Comparison of ENCODE assay signal across 8 cellular contexts in the genomic region with DNA sequence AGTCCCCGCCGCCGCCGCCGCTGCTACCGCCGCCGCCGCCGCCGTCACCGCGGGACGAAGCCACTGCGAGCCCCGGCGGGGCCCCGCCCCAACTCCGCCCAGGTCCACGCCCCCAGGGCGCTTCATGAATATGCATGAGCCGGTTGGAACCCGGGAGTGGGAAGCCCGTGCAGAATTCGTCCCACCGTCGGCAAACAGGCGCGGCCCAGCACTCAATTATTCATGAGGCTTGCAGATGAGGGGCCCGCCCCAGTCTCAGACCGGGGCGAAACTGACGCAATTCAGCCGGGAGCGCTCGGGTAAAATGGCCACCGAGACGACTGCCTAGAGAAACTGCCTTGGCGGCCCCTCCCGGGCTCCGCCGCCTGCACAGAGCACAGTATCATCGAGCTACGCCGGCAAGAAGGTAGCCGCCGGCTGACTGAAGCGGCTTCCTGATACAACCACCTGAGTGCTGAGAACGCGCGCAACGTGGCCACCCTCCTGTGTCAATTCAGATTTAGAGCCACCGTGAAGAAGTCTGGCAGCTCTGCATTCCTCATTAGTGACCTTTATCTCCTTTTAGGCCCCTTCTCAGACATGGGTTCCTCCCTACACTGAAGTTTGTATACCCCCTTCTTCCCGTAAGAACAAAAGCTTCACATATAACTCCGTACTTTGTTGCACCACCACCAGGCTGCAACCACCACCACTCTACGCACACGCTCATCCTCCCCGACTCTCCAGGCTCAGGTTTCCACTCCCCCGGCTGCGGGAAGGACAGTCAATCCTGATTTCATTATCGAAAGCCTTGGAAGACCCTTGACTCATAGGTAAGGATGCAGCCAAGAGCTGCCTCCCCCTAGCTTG. TPM values are rescaled to one million over a fixed set of nuclear protein-coding genes. Genes with fewer than 3 reads are reported as not detected.
DNase-seq lines count a peak whose midpoint lies in the region; ATAC-seq and TF ChIP-seq lines count a peak whose summit lies in the region.

A gene with protein sequence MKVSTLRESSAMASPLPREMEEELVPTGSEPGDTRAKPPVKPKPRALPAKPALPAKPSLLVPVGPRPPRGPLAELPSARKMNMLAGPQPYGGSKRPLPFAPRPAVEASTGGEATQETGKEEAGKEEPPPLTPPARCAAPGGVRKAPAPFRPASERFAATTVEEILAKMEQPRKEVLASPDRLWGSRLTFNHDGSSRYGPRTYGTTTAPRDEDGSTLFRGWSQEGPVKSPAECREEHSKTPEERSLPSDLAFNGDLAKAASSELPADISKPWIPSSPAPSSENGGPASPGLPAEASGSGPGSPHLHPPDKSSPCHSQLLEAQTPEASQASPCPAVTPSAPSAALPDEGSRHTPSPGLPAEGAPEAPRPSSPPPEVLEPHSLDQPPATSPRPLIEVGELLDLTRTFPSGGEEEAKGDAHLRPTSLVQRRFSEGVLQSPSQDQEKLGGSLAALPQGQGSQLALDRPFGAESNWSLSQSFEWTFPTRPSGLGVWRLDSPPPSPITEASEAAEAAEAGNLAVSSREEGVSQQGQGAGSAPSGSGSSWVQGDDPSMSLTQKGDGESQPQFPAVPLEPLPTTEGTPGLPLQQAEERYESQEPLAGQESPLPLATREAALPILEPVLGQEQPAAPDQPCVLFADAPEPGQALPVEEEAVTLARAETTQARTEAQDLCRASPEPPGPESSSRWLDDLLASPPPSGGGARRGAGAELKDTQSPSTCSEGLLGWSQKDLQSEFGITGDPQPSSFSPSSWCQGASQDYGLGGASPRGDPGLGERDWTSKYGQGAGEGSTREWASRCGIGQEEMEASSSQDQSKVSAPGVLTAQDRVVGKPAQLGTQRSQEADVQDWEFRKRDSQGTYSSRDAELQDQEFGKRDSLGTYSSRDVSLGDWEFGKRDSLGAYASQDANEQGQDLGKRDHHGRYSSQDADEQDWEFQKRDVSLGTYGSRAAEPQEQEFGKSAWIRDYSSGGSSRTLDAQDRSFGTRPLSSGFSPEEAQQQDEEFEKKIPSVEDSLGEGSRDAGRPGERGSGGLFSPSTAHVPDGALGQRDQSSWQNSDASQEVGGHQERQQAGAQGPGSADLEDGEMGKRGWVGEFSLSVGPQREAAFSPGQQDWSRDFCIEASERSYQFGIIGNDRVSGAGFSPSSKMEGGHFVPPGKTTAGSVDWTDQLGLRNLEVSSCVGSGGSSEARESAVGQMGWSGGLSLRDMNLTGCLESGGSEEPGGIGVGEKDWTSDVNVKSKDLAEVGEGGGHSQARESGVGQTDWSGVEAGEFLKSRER (N-terminal part only) (minus strand): TSS at position 67 of the 849 bp plus-strand sequence. CDS start 3,067 bp downstream, outside the sequence.

- intact Hi-C loops in activated T-helper 1 cell treated with anti-CD3 and anti-CD28 coated beads, Interleukin-12 subunit alpha, Interleukin-12 subunit beta, Interleukin-2, Interleukin-4 antibody, amounts not matched to agents 30 ng/mL and 10 ng/mL and 1 ng/mL, durations not matched to agents 14 hours and 24 hours and 36 hours (cut with micrococcal nuclease) = loop anchor here (1.0 to 5.0 kb wide), 6 partner anchors 10 to 1254 kb away; partner anchors contain the start of genes CLP1, SSRP1 and ZFP91
- intact Hi-C loops in esophagus squamous epithelium (cut with DNase I) = no loop called here

- peak within 1 kb of the TSS; percentile 85 for H2AFZ ChIP-seq in DND-41 (ENCODE audit: low read depth, low read length)

- H3K9me3 Mint-ChIP-seq in activated T-helper 1 cell treated with anti-CD3 and anti-CD28 coated beads, Interleukin-12 subunit alpha, Interleukin-12 subunit beta, Interleukin-2, Interleukin-4 antibody, amounts not matched to agents 30 ng/mL and 10 ng/mL and 1 ng/mL, durations not matched to agents 14 hours and 24 hours and 36 hours = no peaks in the 10 kb centered on the region

- no peaks in the 10 kb centered on the region for H3K27me3 Mint-ChIP-seq in activated T-helper 1 cell treated with anti-CD3 and anti-CD28 coated beads, Interleukin-12 subunit alpha, Interleukin-12 subunit beta, Interleukin-2, Interleukin-4 antibody, amounts not matched to agents 30 ng/mL and 10 ng/mL and 1 ng/mL, durations not matched to agents 14 hours and 24 hours and 36 hours (ENCODE audit: insufficient read depth)

- WGBS in esophagus squamous epithelium, 2 donors = 1% methylated on average over 17 to 37 of the region's 61 CpGs

- H3K9me3 ChIP-seq in DND-41 (ENCODE audit: insufficient read depth, low read length, severe bottlenecking) (no peaks in the 10 kb centered on the region), KOPT-K1 (ENCODE audit: insufficient read depth, low read length, poor library complexity, severe bottlenecking) (no peaks in the 10 kb centered on the region), esophagus squamous epithelium (no peaks in the 10 kb centered on the region)

- H3K4me2 ChIP-seq in DND-41 (ENCODE audit: insufficient read depth, low read length) = peak within 1 kb of the TSS; percentile 70

- H3K4me1 ChIP-seq in DND-41 (ENCODE audit: insufficient read depth, low read length) (peaks cover 58% of the 10 kb centered on the region), esophagus squamous epithelium (peaks cover 36 to 57% (median 39%) of the 10 kb centered on the region in 3 donors)

- ATAC-seq in DND-41 (ENCODE audit: insufficient read depth, low read depth) = peak; percentile 89
- ATAC-seq in GM21786 (IDR thresholded peaks at IDR 0.05; ENCODE audit: unreplicated experiment) = peak; percentile 87

- DNase-seq in DND-41 (peak; percentile 94), RPMI7951 (ENCODE audit: low read depth) (peak; percentile 95), esophagus squamous epithelium (lab: John Stamatoyannopoulos, UW) (peak; percentile 83), myocyte (ENCODE audit: low read depth) (peak; percentile 98)
- DNase-seq in activated T-helper 1 cell treated with anti-CD3 and anti-CD28 coated beads, Interleukin-12 subunit alpha, Interleukin-12 subunit beta, Interleukin-2, Interleukin-4 antibody, amounts not matched to agents 30 ng/mL and 10 ng/mL and 1 ng/mL, durations not matched to agents 14 hours and 24 hours and 36 hours (ENCODE audit: low spot score) = peak; percentile 86
- peak; percentile 88 to 89 for DNase-seq in stimulated activated CD8-positive, alpha-beta memory T cell treated with anti-CD3 and anti-CD28 coated beads, Interleukin-7, amount 100 ng/mL, for 4 hours (ENCODE audit: low read depth in 2 of 2)

- peaks cover 17% of the 10 kb centered on the region for H4K20me1 ChIP-seq in DND-41 (ENCODE audit: insufficient read depth, low read length)

- peaks cover 17% of the 10 kb centered on the region for H3K79me2 ChIP-seq in DND-41 (ENCODE audit: insufficient read depth, low read length)

- peak in 3 of 4 donors; percentile 48 to 85 (median 79) for TF ChIP-seq POLR2A in esophagus squamous epithelium (IDR thresholded peaks at IDR 0.05)

- peak within 1 kb of the TSS; percentile 61 for H3K9ac ChIP-seq in DND-41 (ENCODE audit: low read depth, low read length)

- peaks cover 45% of the 10 kb centered on the region for H3K36me3 Mint-ChIP-seq in activated T-helper 1 cell treated with anti-CD3 and anti-CD28 coated beads, Interleukin-12 subunit alpha, Interleukin-12 subunit beta, Interleukin-2, Interleukin-4 antibody, amounts not matched to agents 30 ng/mL and 10 ng/mL and 1 ng/mL, durations not matched to agents 14 hours and 24 hours and 36 hours (ENCODE audit: low read depth)

- peak within 1 kb of the TSS; percentile 91 for H3K27ac Mint-ChIP-seq in activated T-helper 1 cell treated with anti-CD3 and anti-CD28 coated beads, Interleukin-12 subunit alpha, Interleukin-12 subunit beta, Interleukin-2, Interleukin-4 antibody, amounts not matched to agents 30 ng/mL and 10 ng/mL and 1 ng/mL, durations not matched to agents 14 hours and 24 hours and 36 hours

- H3K36me3 ChIP-seq in DND-41 (ENCODE audit: insufficient read depth, low read length) (peaks cover 50% of the 10 kb centered on the region), KOPT-K1 (ENCODE audit: insufficient read depth, low read length) (peaks cover 47% of the 10 kb centered on the region), esophagus squamous epithelium (peaks cover 11 to 50% (median 25%) of the 10 kb centered on the region in 3 donors)

- TF ChIP-seq CTCF in DND-41 (IDR thresholded peaks at IDR 0.05; ENCODE audit: borderline replicate concordance, extremely low read depth, low read length, poor library complexity, severe bottlenecking) = peak; percentile 15
- TF ChIP-seq CTCF in esophagus squamous epithelium (IDR thresholded peaks at IDR 0.05) = peak in 1 of 6 experiments; percentile 13

- H3K4me3 Mint-ChIP-seq in activated T-helper 1 cell treated with anti-CD3 and anti-CD28 coated beads, Interleukin-12 subunit alpha, Interleukin-12 subunit beta, Interleukin-2, Interleukin-4 antibody, amounts not matched to agents 30 ng/mL and 10 ng/mL and 1 ng/mL, durations not matched to agents 14 hours and 24 hours and 36 hours = peak within 1 kb of the TSS; percentile 85

- peak within 1 kb of the TSS; percentile 24 to 62; a peak in 3 of 4 replicates for H3K4me3 ChIP-seq in DND-41 (ENCODE audit: low read depth in 1 of 2, low read length in 2 of 2)
- peak within 1 kb of the TSS; percentile 86 to 93 (median 88) for H3K4me3 ChIP-seq in esophagus squamous epithelium

- peak within 1 kb of the TSS; percentile 82 for H3K27ac ChIP-seq in DND-41 (ENCODE audit: low read length)
- peak within 1 kb of the TSS; percentile 66 for H3K27ac ChIP-seq in KOPT-K1 (ENCODE audit: low read depth, low read length, poor library complexity, severe bottlenecking)
- peak within 1 kb of the TSS; percentile 96 to 100 (median 99) for H3K27ac ChIP-seq in esophagus squamous epithelium

- H3K27me3 ChIP-seq in DND-41 (ENCODE audit: insufficient read depth, low read length, poor library complexity) (no peaks in the 10 kb centered on the region), esophagus squamous epithelium (no peaks in the 10 kb centered on the region)

- H3K4me1 Mint-ChIP-seq in activated T-helper 1 cell treated with anti-CD3 and anti-CD28 coated beads, Interleukin-12 subunit alpha, Interleukin-12 subunit beta, Interleukin-2, Interleukin-4 antibody, amounts not matched to agents 30 ng/mL and 10 ng/mL and 1 ng/mL, durations not matched to agents 14 hours and 24 hours and 36 hours (ENCODE audit: low read depth) = peaks cover 57% of the 10 kb centered on the region

RNA-seq across cellular contexts. Expression of the gene that starts here (rescaled TPM):
- 21.9 and 24.8 TPM in 2 replicates for total RNA-seq in RPMI7951 (2014; rRNA removed; shearing (Covaris generic))
- 22.1 and 24.3 TPM in 2 replicates for total RNA-seq in activated T-helper 1 cell treated with anti-CD3 and anti-CD28 coated beads, Interleukin-12 subunit alpha, Interleukin-12 subunit beta, Interleukin-2, Interleukin-4 antibody, amounts not matched to agents 30 ng/mL and 10 ng/mL and 1 ng/mL, durations not matched to agents 14 hours and 24 hours and 36 hours
- total RNA-seq in esophagus squamous epithelium (100 to 1,000 TPM in 3 of 4 donors, 10 to 100 TPM in 1; 94.6 to 212 (median 124) TPM), myocyte (75.6 and 86.1 TPM in 2 replicates)
- 209 TPM for polyA plus RNA-seq in myocyte (2012)

Comparison
In these comparisons a context has a peak if more than half of its experiments do, and no peak if none do; other contexts are left out.
1. Peak in every context shown above with its lines: DNase-seq, ATAC-seq, H3K4me3 ChIP-seq and H3K27ac ChIP-seq.